Comparison of ENCODE assay signal across 21 cellular contexts in genomic region chr11:76589477-76589876, GRCh38.
A peak's percentile ranks its signal among the peaks of the same experiment; 100 is the strongest.
DNase-seq lines count a peak whose midpoint lies in the region; ATAC-seq and TF ChIP-seq lines count a peak whose summit lies in the region.
"Had no signal": no experiment of that assay in that cellular context is flagged by ENCODE, and none has a peak within 500 bp of the region (broad histone marks: within the 10 kb centered on the region; RNA-seq: fewer than 3 reads in every experiment).

No MANE protein-coding gene starts in this region.

- H4K8ac ChIP-seq in trophoblast cell (ENCODE audit: low read depth, low read length), result peak overlapping the region; percentile 40

- H3K9me3 ChIP-seq in CD4-positive, alpha-beta memory T cell (ENCODE audit: control insufficient read depth in 1 of 2, low read length in 2 of 2), result no peaks in the 10 kb centered on the region
- H3K9me3 ChIP-seq in colonic mucosa (no peaks in the 10 kb centered on the region), trophoblast cell (ENCODE audit: insufficient read depth, low read depth, low read length) (no peaks in the 10 kb centered on the region)
- H3K9me3 ChIP-seq: breast epithelium, pancreas had no signal

- peak overlapping the region; percentile 87 for H4K91ac ChIP-seq in trophoblast cell (ENCODE audit: low read depth, low read length)

- H2BK120ac ChIP-seq in trophoblast cell (ENCODE audit: insufficient read depth, low read length, poor library complexity), result peak overlapping the region; percentile 87

- no peak overlapping the region for H3K4me2 ChIP-seq in trophoblast cell (ENCODE audit: low read length)
- H3K4me2 ChIP-seq: KMS-11 had no signal

- no peak overlapping the region for H2AFZ ChIP-seq in trophoblast cell (ENCODE audit: insufficient read depth, low read length, poor library complexity)

- ATAC-seq in GM19023 (IDR thresholded peaks at IDR 0.05; ENCODE audit: unreplicated experiment) (no peak), natural killer cell (no peak)
- ATAC-seq: activated CD4-positive, CD25-positive, alpha-beta regulatory T cell treated with anti-CD3 and anti-CD28 coated beads, Interleukin-2, amount 50 U/mL, for 24 hours; esophagus mucosa; GM12878 had no signal

- H3K79me2 ChIP-seq in trophoblast cell (ENCODE audit: control insufficient read depth, insufficient read depth, low read length, poor library complexity), result no peaks in the 10 kb centered on the region

- no peak overlapping the region for H4K12ac ChIP-seq in trophoblast cell (ENCODE audit: low read depth, low read length)

- peaks cover 7% of the 10 kb centered on the region for H3K9me3 Mint-ChIP-seq in T-helper 1 cell treated with Interleukin-12 subunit alpha and Interleukin-12 subunit beta and Interleukin-4 antibody, amounts not matched to agents 30 μg/mL and 1 μg/mL, for 36 hours
- H3K9me3 Mint-ChIP-seq in CD4-positive, alpha-beta memory T cell, result peaks cover 0 to 2% (median 0%) of the 10 kb centered on the region in 8 donors
- H3K9me3 Mint-ChIP-seq in natural killer cell, result no peaks in the 10 kb centered on the region

- CTCF ChIA-PET in CD4-positive, alpha-beta memory T cell (lab: Charles Lee; ENCODE audit: partially characterized antibody), result no interaction called here

- peak overlapping the region; percentile 50 for H3K14ac ChIP-seq in trophoblast cell (ENCODE audit: low read length)

- H3K4ac ChIP-seq in trophoblast cell (ENCODE audit: low read depth, low read length), result peak overlapping the region; percentile 1

- peaks cover 7% of the 10 kb centered on the region for H3K36me3 Mint-ChIP-seq in T-helper 1 cell treated with Interleukin-12 subunit alpha and Interleukin-12 subunit beta and Interleukin-4 antibody, amounts not matched to agents 30 μg/mL and 1 μg/mL, for 36 hours (ENCODE audit: low read depth)
- H3K36me3 Mint-ChIP-seq in CD4-positive, alpha-beta memory T cell, result no peaks in the 10 kb centered on the region
- H3K36me3 Mint-ChIP-seq in natural killer cell, result no peaks in the 10 kb centered on the region

- no peaks in the 10 kb centered on the region for H3K27me3 ChIP-seq in CD4-positive, alpha-beta memory T cell (ENCODE audit: insufficient read depth, low read length)
- H3K27me3 ChIP-seq in colonic mucosa, result no peaks in the 10 kb centered on the region
- H3K27me3 ChIP-seq in trophoblast cell (ENCODE audit: insufficient read depth, low read length), result no peaks in the 10 kb centered on the region
- H3K27me3 ChIP-seq: breast epithelium, pancreas had no signal

- peak overlapping the region; percentile 5 for H2AK5ac ChIP-seq in trophoblast cell (ENCODE audit: low read length)

- peak overlapping the region; percentile 44 for H3K4me3 Mint-ChIP-seq in T-helper 1 cell treated with Interleukin-12 subunit alpha and Interleukin-12 subunit beta and Interleukin-4 antibody, amounts not matched to agents 30 μg/mL and 1 μg/mL, for 36 hours
- peak overlapping the region in 2 of 8 donors; percentile 22 to 27 for H3K4me3 Mint-ChIP-seq in CD4-positive, alpha-beta memory T cell
- H3K4me3 Mint-ChIP-seq in natural killer cell, result no peak overlapping the region

- no peaks in the 10 kb centered on the region for H3K36me3 ChIP-seq in CD4-positive, alpha-beta memory T cell (ENCODE audit: insufficient read depth, low read length)
- H3K36me3 ChIP-seq in colonic mucosa (no peaks in the 10 kb centered on the region), trophoblast cell (ENCODE audit: control insufficient read depth in 1 of 2, insufficient read depth in 2 of 2, low read length in 2 of 2) (no peaks in the 10 kb centered on the region)
- H3K36me3 ChIP-seq: breast epithelium, pancreas had no signal

- DNase-seq in T-helper 1 cell (no peak), colonic mucosa (no peak), trophoblast cell (no peak), natural killer cell (no peak), islet precursor cell (no peak)
- DNase-seq in CD4-positive, alpha-beta memory T cell, result no peak
- DNase-seq: 8988T; GF-D8; NCI-H2081 treated with DMSO at 0.1 percent for 48 hours; NCI-H524 treated with DMSO at 0.1 percent for 48 hours; SHP77; stimulated activated CD4-positive, alpha-beta T cell treated with anti-CD3 and anti-CD28 coated beads, Interleukin-2, amount 100 ng/mL, for 48 hours; T-helper 9 cell had no signal

- H3K9ac ChIP-seq in colonic mucosa (ENCODE audit: low read depth in 2 of 2, low read length in 2 of 2) (no peak overlapping the region), trophoblast cell (ENCODE audit: low read length) (no peak overlapping the region)
- H3K9ac ChIP-seq: KMS-11 had no signal

- no peak overlapping the region for H3K4me3 ChIP-seq in CD4-positive, alpha-beta memory T cell (ENCODE audit: low read length in 2 of 2)
- H3K4me3 ChIP-seq in colonic mucosa, result no peak overlapping the region
- no peak overlapping the region for H3K4me3 ChIP-seq in trophoblast cell (ENCODE audit: low read depth, low read length)
- H3K4me3 ChIP-seq: breast epithelium, GM12878, pancreas had no signal

- TF ChIP-seq CTCF in colonic mucosa (IDR thresholded peaks at IDR 0.05) (no peak), natural killer cell (IDR thresholded peaks at IDR 0.05) (no peak)

- peak overlapping the region; percentile 49 for H3K18ac ChIP-seq in trophoblast cell (ENCODE audit: low read length)

- H3K27ac ChIP-seq in CD4-positive, alpha-beta memory T cell (ENCODE audit: low read depth, low read length), result no peak overlapping the region
- H3K27ac ChIP-seq in colonic mucosa, result peak overlapping the region; percentile 58
- H3K27ac ChIP-seq in trophoblast cell (ENCODE audit: low read depth, low read length), result peak overlapping the region; percentile 79
- H3K27ac ChIP-seq: KMS-11 had no signal

- intact Hi-C loops in CD4-positive, alpha-beta memory T cell (cut with micrococcal nuclease), result no loop called here
- intact Hi-C loops in colonic mucosa (cut with DNase I), result no loop called here
- intact Hi-C loops in natural killer cell (cut with micrococcal nuclease), result no loop called here

- POLR2A ChIA-PET in CD4-positive, alpha-beta memory T cell (lab: Charles Lee; ENCODE audit: partially characterized antibody), result interaction anchor here (0.9 kb wide), 1 partner anchor 9 kb away, joined by 3 read pairs; no protein-coding TSS in a partner anchor

- H3K4me1 Mint-ChIP-seq in T-helper 1 cell treated with Interleukin-12 subunit alpha and Interleukin-12 subunit beta and Interleukin-4 antibody, amounts not matched to agents 30 μg/mL and 1 μg/mL, for 36 hours (ENCODE audit: low read depth), result peaks cover 63% of the 10 kb centered on the region
- H3K4me1 Mint-ChIP-seq in CD4-positive, alpha-beta memory T cell, result peaks cover 2 to 58% (median 12%) of the 10 kb centered on the region in 4 donors
- H3K4me1 Mint-ChIP-seq in natural killer cell, result peaks cover 5 to 10% of the 10 kb centered on the region in 2 donors

- no CpG with 5 or more reads among the region's 10 CpGs for WGBS in trophoblast cell (ENCODE audit: extremely low coverage, insufficient coverage, insufficient read length)

- H3K4me1 ChIP-seq in CD4-positive, alpha-beta memory T cell (ENCODE audit: insufficient read depth, low read length), result peaks cover 25% of the 10 kb centered on the region
- H3K4me1 ChIP-seq in colonic mucosa (peaks cover 29% of the 10 kb centered on the region), trophoblast cell (ENCODE audit: control insufficient read depth in 1 of 2, insufficient read depth in 2 of 2, low read length in 2 of 2) (peaks cover 13 to 14% of the 10 kb centered on the region in 2 experiments)
- H3K4me1 ChIP-seq: breast epithelium, pancreas had no signal

- H3K79me1 ChIP-seq in trophoblast cell (ENCODE audit: low read length), result peaks cover 11% of the 10 kb centered on the region

- peak overlapping the region; percentile 79 for H3K27ac Mint-ChIP-seq in T-helper 1 cell treated with Interleukin-12 subunit alpha and Interleukin-12 subunit beta and Interleukin-4 antibody, amounts not matched to agents 30 μg/mL and 1 μg/mL, for 36 hours
- peak overlapping the region in 6 of 7 donors; percentile 4 to 92 (median 46) for H3K27ac Mint-ChIP-seq in CD4-positive, alpha-beta memory T cell
- H3K27ac Mint-ChIP-seq in natural killer cell, result no peak overlapping the region

- peaks cover 2% of the 10 kb centered on the region for H3K27me3 Mint-ChIP-seq in T-helper 1 cell treated with Interleukin-12 subunit alpha and Interleukin-12 subunit beta and Interleukin-4 antibody, amounts not matched to agents 30 μg/mL and 1 μg/mL, for 36 hours (ENCODE audit: low read depth)
- no peaks in the 10 kb centered on the region for H3K27me3 Mint-ChIP-seq in CD4-positive, alpha-beta memory T cell
- H3K27me3 Mint-ChIP-seq in natural killer cell (ENCODE audit: low read depth in 2 of 2), result peaks cover 0 to 2% of the 10 kb centered on the region in 2 donors

- peak overlapping the region; percentile 48 for H2BK5ac ChIP-seq in trophoblast cell (ENCODE audit: low read depth, low read length, poor library complexity)

- H2BK12ac ChIP-seq in trophoblast cell (ENCODE audit: low read length), result peak overlapping the region; percentile 22

- no peak overlapping the region for H3K23ac ChIP-seq in trophoblast cell (ENCODE audit: low read length)

Comparison
In these comparisons a context has a peak if more than half of its experiments do, and no peak if none do; other contexts are left out.
1. H3K27ac Mint-ChIP-seq: peak in T-helper 1 cell treated with Interleukin-12 subunit alpha and Interleukin-12 subunit beta and Interleukin-4 antibody, amounts not matched to agents 30 μg/mL and 1 μg/mL, for 36 hours (single experiment) and CD4-positive, alpha-beta memory T cell (6 of 7); none in natural killer cell (0 of 2).